ENCODE assay signal across 8 cellular contexts in genomic region chr10:32055478-32056135, GRCh38. TPM values are rescaled to one million over a fixed set of nuclear protein-coding genes. Genes with fewer than 3 reads are reported as not detected.
DNase-seq lines count a peak whose midpoint lies in the region; ATAC-seq and TF ChIP-seq lines count a peak whose summit lies in the region.

No MANE protein-coding gene starts in this region.

- DNase-seq in CD4-positive, CD25-positive, alpha-beta regulatory T cell = peak in 2 of 3 donors; percentile 45 to 75
- DNase-seq in GM19240 (ENCODE audit: insufficient read length, low spot score) (peak; percentile 10), OCI-M1 (lab: John Stamatoyannopoulos, UW) (peak; percentile 88), fibroblast of mammary gland (ENCODE audit: low read depth) (peak; percentile 49)
- peak; percentile 76 for DNase-seq in natural killer cell treated with Interleukin-12 subunit alpha and Interleukin-12 subunit beta and Interleukin-15 and Interleukin-18, amount 100 ng/mL, for 72 hours (ENCODE audit: low spot score)
- peak in 1 of 2 donors; percentile 59 for DNase-seq in stimulated activated naive CD8-positive, alpha-beta T cell treated with anti-CD3 and anti-CD28 coated beads, Interleukin-15, amount 100 ng/mL, for 72 hours

- H3K27me3 ChIP-seq in CD4-positive, CD25-positive, alpha-beta regulatory T cell (ENCODE audit: control insufficient read depth, insufficient read depth, low read length) = no peaks in the 10 kb centered on the region

- peak overlapping the region; percentile 96 to 99 (median 98) for H3K4me3 Mint-ChIP-seq in CD4-positive, CD25-positive, alpha-beta regulatory T cell
- H3K4me3 Mint-ChIP-seq in activated T-helper 17 cell treated with anti-CD3 and anti-CD28 coated beads, Interleukin-2, amount 50 U/mL, for 72 hours = peak overlapping the region; percentile 96
- peak overlapping the region; percentile 97 for H3K4me3 Mint-ChIP-seq in natural killer cell treated with Interleukin-12 subunit alpha and Interleukin-12 subunit beta and Interleukin-15 and Interleukin-18, amount 100 ng/mL, for 72 hours
- peak overlapping the region; percentile 98 to 99 for H3K4me3 Mint-ChIP-seq in stimulated activated naive CD8-positive, alpha-beta T cell treated with anti-CD3 and anti-CD28 coated beads, Interleukin-15, amount 100 ng/mL, for 72 hours

- peaks cover 52% of the 10 kb centered on the region for H3K4me1 ChIP-seq in CD4-positive, CD25-positive, alpha-beta regulatory T cell (ENCODE audit: control insufficient read depth, insufficient read depth, low read length, poor library complexity, severe bottlenecking)

- no peaks in the 10 kb centered on the region for H3K9me3 Mint-ChIP-seq in CD4-positive, CD25-positive, alpha-beta regulatory T cell
- H3K9me3 Mint-ChIP-seq in activated T-helper 17 cell treated with anti-CD3 and anti-CD28 coated beads, Interleukin-2, amount 50 U/mL, for 72 hours = no peaks in the 10 kb centered on the region
- H3K9me3 Mint-ChIP-seq in natural killer cell treated with Interleukin-12 subunit alpha and Interleukin-12 subunit beta and Interleukin-15 and Interleukin-18, amount 100 ng/mL, for 72 hours = no peaks in the 10 kb centered on the region
- no peaks in the 10 kb centered on the region for H3K9me3 Mint-ChIP-seq in stimulated activated naive CD8-positive, alpha-beta T cell treated with anti-CD3 and anti-CD28 coated beads, Interleukin-15, amount 100 ng/mL, for 72 hours

- no peaks in the 10 kb centered on the region for H3K36me3 Mint-ChIP-seq in CD4-positive, CD25-positive, alpha-beta regulatory T cell
- H3K36me3 Mint-ChIP-seq in activated T-helper 17 cell treated with anti-CD3 and anti-CD28 coated beads, Interleukin-2, amount 50 U/mL, for 72 hours (ENCODE audit: low read depth) = peaks cover 37% of the 10 kb centered on the region
- H3K36me3 Mint-ChIP-seq in natural killer cell treated with Interleukin-12 subunit alpha and Interleukin-12 subunit beta and Interleukin-15 and Interleukin-18, amount 100 ng/mL, for 72 hours = peaks cover 7% of the 10 kb centered on the region

- peak overlapping the region; percentile 85 for H3K27ac ChIP-seq in CD4-positive, CD25-positive, alpha-beta regulatory T cell (ENCODE audit: insufficient read depth, low read length, poor library complexity, severe bottlenecking)

- H3K27ac Mint-ChIP-seq in CD4-positive, CD25-positive, alpha-beta regulatory T cell = peak overlapping the region; percentile 93 to 97 (median 95)
- peak overlapping the region; percentile 88 for H3K27ac Mint-ChIP-seq in activated T-helper 17 cell treated with anti-CD3 and anti-CD28 coated beads, Interleukin-2, amount 50 U/mL, for 72 hours
- H3K27ac Mint-ChIP-seq in natural killer cell treated with Interleukin-12 subunit alpha and Interleukin-12 subunit beta and Interleukin-15 and Interleukin-18, amount 100 ng/mL, for 72 hours = peak overlapping the region; percentile 87 to 93
- H3K27ac Mint-ChIP-seq in stimulated activated naive CD8-positive, alpha-beta T cell treated with anti-CD3 and anti-CD28 coated beads, Interleukin-15, amount 100 ng/mL, for 72 hours = peak overlapping the region; percentile 98 to 100

- H3K27me3 Mint-ChIP-seq in CD4-positive, CD25-positive, alpha-beta regulatory T cell = peaks cover 4% of the 10 kb centered on the region
- H3K27me3 Mint-ChIP-seq in activated T-helper 17 cell treated with anti-CD3 and anti-CD28 coated beads, Interleukin-2, amount 50 U/mL, for 72 hours = no peaks in the 10 kb centered on the region
- H3K27me3 Mint-ChIP-seq in natural killer cell treated with Interleukin-12 subunit alpha and Interleukin-12 subunit beta and Interleukin-15 and Interleukin-18, amount 100 ng/mL, for 72 hours = no peaks in the 10 kb centered on the region
- no peaks in the 10 kb centered on the region for H3K27me3 Mint-ChIP-seq in stimulated activated naive CD8-positive, alpha-beta T cell treated with anti-CD3 and anti-CD28 coated beads, Interleukin-15, amount 100 ng/mL, for 72 hours

- no peak for TF ChIP-seq CTCF in fibroblast of mammary gland (conservative IDR thresholded peaks at IDR 0.05; ENCODE audit: control insufficient read depth, insufficient read depth, low read depth, low read length)

- H3K9me3 ChIP-seq in CD4-positive, CD25-positive, alpha-beta regulatory T cell (ENCODE audit: control insufficient read depth in 2 of 2, low read length in 2 of 2) = no peaks in the 10 kb centered on the region

- no peaks in the 10 kb centered on the region for H3K36me3 ChIP-seq in CD4-positive, CD25-positive, alpha-beta regulatory T cell (ENCODE audit: control insufficient read depth, insufficient read depth, low read length)

- H3K4me1 Mint-ChIP-seq in CD4-positive, CD25-positive, alpha-beta regulatory T cell = peaks cover 31 to 57% (median 45%) of the 10 kb centered on the region in 4 donors
- H3K4me1 Mint-ChIP-seq in activated T-helper 17 cell treated with anti-CD3 and anti-CD28 coated beads, Interleukin-2, amount 50 U/mL, for 72 hours = peaks cover 19% of the 10 kb centered on the region
- peaks cover 28 to 61% of the 10 kb centered on the region in 2 donors for H3K4me1 Mint-ChIP-seq in natural killer cell treated with Interleukin-12 subunit alpha and Interleukin-12 subunit beta and Interleukin-15 and Interleukin-18, amount 100 ng/mL, for 72 hours (ENCODE audit: low read depth in 2 of 2)
- peaks cover 45% of the 10 kb centered on the region for H3K4me1 Mint-ChIP-seq in stimulated activated naive CD8-positive, alpha-beta T cell treated with anti-CD3 and anti-CD28 coated beads, Interleukin-15, amount 100 ng/mL, for 72 hours

- H3K4me3 ChIP-seq in CD4-positive, CD25-positive, alpha-beta regulatory T cell (ENCODE audit: low read depth, low read length) = peak overlapping the region; percentile 100
- peak overlapping the region; percentile 91 for H3K4me3 ChIP-seq in fibroblast of mammary gland (ENCODE audit: control insufficient read depth, low read depth, low read length)

- ATAC-seq in CD4-positive, CD25-positive, alpha-beta regulatory T cell (ENCODE audit: low read depth in 2 of 2) = peak; percentile 51 to 52
- ATAC-seq in HG03432 (IDR thresholded peaks at IDR 0.05; ENCODE audit: unreplicated experiment) = peak; percentile 57
- ATAC-seq in activated T-helper 17 cell treated with anti-CD3 and anti-CD28 coated beads, Interleukin-2, amount 50 U/mL, for 72 hours (replicated peaks) = peak; percentile 64
- ATAC-seq in natural killer cell treated with Interleukin-12 subunit alpha and Interleukin-12 subunit beta and Interleukin-15 and Interleukin-18, amount 100 ng/mL, for 72 hours = peak; percentile 63 to 69
- peak; percentile 73 for ATAC-seq in stimulated activated naive CD8-positive, alpha-beta T cell treated with anti-CD3 and anti-CD28 coated beads, Interleukin-15, amount 100 ng/mL, for 72 hours

RNA-seq across cellular contexts. Expression of gene KIF5B, which starts 0.6 kb away (rescaled TPM):
- 69.0 TPM for total RNA-seq in CD4-positive, CD25-positive, alpha-beta regulatory T cell
- polyA plus RNA-seq in CD4-positive, CD25-positive, alpha-beta regulatory T cell = 10 to 100 TPM; 20.9 to 31.9 (median 24.6) TPM
- 10 to 100 TPM; 44.7 to 72.2 TPM for total RNA-seq in activated T-helper 17 cell treated with anti-CD3 and anti-CD28 coated beads, Interleukin-2, amount 50 U/mL, for 72 hours
- 10 to 100 TPM; 81.4 to 90.8 TPM for total RNA-seq in natural killer cell treated with Interleukin-12 subunit alpha and Interleukin-12 subunit beta and Interleukin-15 and Interleukin-18, amount 100 ng/mL, for 72 hours
